ENCODE assay signal across 9 cellular contexts in genomic region chr2:120108049-120108448, GRCh38.
A peak's percentile ranks its signal among the peaks of the same experiment; 100 is the strongest.
DNase-seq lines count a peak whose midpoint lies in the region; ATAC-seq and TF ChIP-seq lines count a peak whose summit lies in the region.
"Had no signal": no experiment of that assay in that cellular context is flagged by ENCODE, and none has a peak within 500 bp of the region (broad histone marks: within the 10 kb centered on the region; RNA-seq: fewer than 3 reads in every experiment).

No MANE protein-coding gene starts in this region.

- ATAC-seq in Right ventricle myocardium superior (ENCODE audit: poor library complexity) (peak; percentile 86), HG03039 (IDR thresholded peaks at IDR 0.05; ENCODE audit: unreplicated experiment) (no peak)

- no peak for TF ChIP-seq POLR2A in adrenal gland (IDR thresholded peaks at IDR 0.05)

- DNase-seq in Right ventricle myocardium superior (no peak), cardiac septum (ENCODE audit: low spot score) (no peak), adrenal gland (peak in 5 of 7 donors; percentile 31 to 45 (median 39)), iPS-NIHi11 (ENCODE audit: low spot score) (peak; percentile 21), posterior vena cava (ENCODE audit: low spot score) (no peak), activated gamma-delta T cell (lab: John Stamatoyannopoulos, UW) (no peak)
- no peak for DNase-seq in activated CD4-positive, CD25-positive, alpha-beta regulatory T cell (lab: John Stamatoyannopoulos, UW)
- DNase-seq: ACHN had no signal

- no peaks in the 10 kb centered on the region for H3K27me3 ChIP-seq in adrenal gland

- TF ChIP-seq CTCF in adrenal gland (IDR thresholded peaks at IDR 0.05): no peak

- intact Hi-C loops in Right ventricle myocardium superior (cut with DNase I): no loop called here
- intact Hi-C loops in cardiac septum (cut with DNase I): loop anchor here (2.0 to 5.0 kb wide), 3 partner anchors 67 to 204 kb away; partner anchors contain the start of gene EPB41L5
- intact Hi-C loops in adrenal gland (cut with DNase I): loop anchor here in 1 of 2 donors (5.0 kb wide), 1 partner anchor 69 kb away; no protein-coding TSS in a partner anchor
- intact Hi-C loops in posterior vena cava (cut with DNase I): no loop called here

- H3K4me3 ChIP-seq in adrenal gland: no peak overlapping the region

- no peak overlapping the region for H3K27ac ChIP-seq in adrenal gland

- no peaks in the 10 kb centered on the region for H3K9me3 ChIP-seq in adrenal gland (replicated peaks in 1 of 3)

- H3K36me3 ChIP-seq in adrenal gland (replicated peaks in 1 of 2): no peaks in the 10 kb centered on the region

- peaks cover 3 to 22% of the 10 kb centered on the region in 2 donors for H3K4me1 ChIP-seq in adrenal gland (replicated peaks in 1 of 2)

Comparison
In these comparisons a context has a peak if more than half of its experiments do, and no peak if none do; other contexts are left out.
1. DNase-seq: peak in adrenal gland (5 of 7) and iPS-NIHi11 (single experiment); none in Right ventricle myocardium superior (single experiment), cardiac septum (single experiment), posterior vena cava (single experiment), activated gamma-delta T cell (single experiment) and activated CD4-positive, CD25-positive, alpha-beta regulatory T cell (0 of 4).